In genomic region chr2:141710589-141711239, GRCh38 we compare ENCODE assay signal across 7 cellular contexts.
"Had no signal": no experiment of that assay in that cellular context is flagged by ENCODE, and none has a peak within 500 bp of the region (broad histone marks: within the 10 kb centered on the region; RNA-seq: fewer than 3 reads in every experiment).

No MANE protein-coding gene starts in this region.

- ATAC-seq: K562 had no signal

- DNase-seq: GOT3, H9, HCEC 1CT, IMR-90, KG1 had no signal

- FAIRE-seq: H54, K562 had no signal

- H3K27ac Mint-ChIP-seq: H9 had no signal

- H3K4me3 Mint-ChIP-seq: H9 had no signal

- H3K9me3 Mint-ChIP-seq: H9 had no signal

- H3K4me3 ChIP-seq: K562 had no signal
